1 cellular context compared by ENCODE assay signal in genomic region chr19:40419066-40419612, GRCh38.
A peak's percentile ranks its signal among the peaks of the same experiment; 100 is the strongest.
TF ChIP-seq lines count a peak whose summit lies in the region.

No MANE protein-coding gene starts in this region.

TF ChIP-seq in HEK293, 187 proteins besides CTCF, POLR2A, EP300 and RAD21 (continued from another document):
- TF ChIP-seq ZSCAN4 (tag by site-specific recombination; IDR thresholded peaks at IDR 0.05) (peak; percentile 86), ZNF169 (tag by site-specific recombination; IDR thresholded peaks at IDR 0.05) (0 out of 2 replicates have a peak, but pooled peaks have one; percentile 66), ZNF311 (tag by site-specific recombination; IDR thresholded peaks at IDR 0.05; ENCODE audit: borderline replicate concordance) (peak; percentile 81; the same call in 1 of the 2 replicates), REST (tag by site-specific recombination; IDR thresholded peaks at IDR 0.05) (no peak), PRDM10 (tag by site-specific recombination; IDR thresholded peaks at IDR 0.05) (peak; percentile 36; the same call in 1 of the 2 replicates), ZNF510 (tag by site-specific recombination; IDR thresholded peaks at IDR 0.05; ENCODE audit: insufficient replicate concordance) (no peak), ZNF747 (tag by site-specific recombination; IDR thresholded peaks at IDR 0.05) (0 out of 2 replicates have a peak, but pooled peaks have one; percentile 91), BCL11A (tag by site-specific recombination; IDR thresholded peaks at IDR 0.05; ENCODE audit: low read depth) (peak; percentile 50; the same call in 1 of the 2 replicates), HIC1 (tag by site-specific recombination; IDR thresholded peaks at IDR 0.05) (peak; percentile 55; the same call in 1 of the 2 replicates), EGR2 (tag by site-specific recombination; IDR thresholded peaks at IDR 0.05; ENCODE audit: low read depth) (0 out of 2 replicates have a peak, but pooled peaks have one; percentile 7), ZFHX2 (tag by site-specific recombination; conservative IDR thresholded peaks at IDR 0.05) (no peak), ZBTB10 (tag by site-specific recombination; IDR thresholded peaks at IDR 0.05) (peak; percentile 68), ZIC2 (tag by site-specific recombination; IDR thresholded peaks at IDR 0.05) (0 out of 2 replicates have a peak, but pooled peaks have one; percentile 33), ZNF571 (tag by site-specific recombination; IDR thresholded peaks at IDR 0.05) (no peak), ZNF366 (tag by site-specific recombination; conservative IDR thresholded peaks at IDR 0.05) (peak; percentile 69), ZNF140 (tag by site-specific recombination; IDR thresholded peaks at IDR 0.05) (no peak), GLIS1 (tag by site-specific recombination; IDR thresholded peaks at IDR 0.05) (peak; percentile 72)
